22 cellular contexts compared by ENCODE assay signal in the genomic region with DNA sequence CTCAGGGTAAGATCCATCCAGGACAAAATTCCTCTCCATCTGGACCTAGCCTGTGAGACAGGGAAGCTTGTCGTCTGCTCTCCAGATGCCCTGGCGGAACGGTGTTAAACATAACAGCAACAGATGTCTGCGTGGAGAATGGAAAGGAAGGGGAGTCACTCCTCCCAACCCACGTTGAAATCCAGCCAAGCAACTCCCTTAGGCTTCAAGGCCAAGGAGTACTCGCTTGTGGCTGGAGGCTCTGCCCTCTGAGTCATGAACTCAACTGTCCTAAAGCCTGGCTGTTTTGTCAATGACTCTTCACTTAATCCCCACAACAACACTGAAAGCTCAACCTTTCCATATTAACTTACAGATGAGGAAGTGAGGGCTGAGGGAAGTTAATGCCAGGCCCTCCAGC. TPM values are rescaled to one million over a fixed set of nuclear protein-coding genes. Genes with fewer than 3 reads are reported as not detected.
DNase-seq lines count a peak whose midpoint lies in the region; ATAC-seq and TF ChIP-seq lines count a peak whose summit lies in the region.
"Had no signal": no experiment of that assay in that cellular context is flagged by ENCODE, and none has a peak within 500 bp of the region (broad histone marks: within the 10 kb centered on the region; RNA-seq: fewer than 3 reads in every experiment).

No MANE protein-coding gene starts in this region.

- H3K36me3 ChIP-seq in MM.1S (replicated peaks; ENCODE audit: insufficient read depth, low read length): no peaks in the 10 kb centered on the region
- H3K36me3 ChIP-seq: gastrocnemius medialis, HAP-1, prostate gland, upper lobe of right lung had no signal

- H2AFZ ChIP-seq in MM.1S (ENCODE audit: low read length): no peak overlapping the region
- H2AFZ ChIP-seq: PC-9 had no signal

- TF ChIP-seq CTCF in fibroblast of villous mesenchyme (IDR thresholded peaks at IDR 0.05; ENCODE audit: insufficient read depth, low read depth, low read length): no peak
- TF ChIP-seq CTCF in MM.1S (IDR thresholded peaks at IDR 0.05; ENCODE audit: low read length): no peak

- no peaks in the 10 kb centered on the region for H3K9me3 ChIP-seq in MM.1S (replicated peaks; ENCODE audit: insufficient read depth, low read length)
- H3K9me3 ChIP-seq: gastrocnemius medialis, HAP-1, prostate gland, upper lobe of right lung had no signal

- intact Hi-C loops in left ventricle myocardium superior (cut with micrococcal nuclease) (no loop called here), Right ventricle myocardium inferior (cut with DNase I) (no loop called here)

- H3K4me3 ChIP-seq in fibroblast of villous mesenchyme (ENCODE audit: low read depth, low read length) (no peak overlapping the region), MM.1S (ENCODE audit: low read length) (no peak overlapping the region)
- H3K4me3 ChIP-seq: gastrocnemius medialis, HAP-1, PC-9, prostate gland, upper lobe of right lung had no signal

- H4K20me1 ChIP-seq in MM.1S (ENCODE audit: insufficient read depth, low read length): no peaks in the 10 kb centered on the region

- H3K27me3 ChIP-seq in MM.1S (replicated peaks; ENCODE audit: insufficient read depth, low read length): no peaks in the 10 kb centered on the region
- H3K27me3 ChIP-seq: gastrocnemius medialis, upper lobe of right lung had no signal

- peak; percentile 41 for ATAC-seq in left ventricle myocardium superior
- ATAC-seq in Right ventricle myocardium inferior: no peak
- ATAC-seq: activated CD8-positive, alpha-beta T cell treated with anti-CD3 and anti-CD28 coated beads for 36 hours; effector memory CD8-positive, alpha-beta T cell; gastrocnemius medialis; stimulated activated naive CD8-positive, alpha-beta T cell treated with anti-CD3 and anti-CD28 coated beads, Interleukin-15, Interleukin-2, amounts not matched to agents 100 U/mL and 50 U/mL, for 24 hours; upper lobe of right lung had no signal

- DNase-seq in left ventricle myocardium superior: no peak
- no peak for DNase-seq in Right ventricle myocardium inferior (ENCODE audit: missing footprints)
- DNase-seq in NCI-H524 treated with DMSO at 0.1 percent for 48 hours (lab: John Stamatoyannopoulos, UW): peak; percentile 10
- DNase-seq in fibroblast of villous mesenchyme (ENCODE audit: low read depth): peak; percentile 23
- DNase-seq in Kasumi-1 (lab: John Stamatoyannopoulos, UW): no peak
- DNase-seq in activated T-cell treated with anti-CD3 and anti-CD28 coated beads, Interleukin-2, amount 50 U/mL, for 48 hours: no peak
- no peak for DNase-seq in MM.1S
- DNase-seq in SKM-1 (lab: John Stamatoyannopoulos, UW; ENCODE audit: unreplicated experiment): no peak
- DNase-seq: activated CD8-positive, alpha-beta T cell treated with anti-CD3 and anti-CD28 coated beads for 36 hours; cerebellar nuclear complex; effector memory CD8-positive, alpha-beta T cell; gastrocnemius medialis; naive B cell; NCI-H1930; NCI-H69; PC-9; stimulated activated naive CD8-positive, alpha-beta T cell treated with anti-CD3 and anti-CD28 coated beads, Interleukin-15, Interleukin-2, amounts not matched to agents 100 U/mL and 50 U/mL, for 24 hours; upper lobe of right lung had no signal

- no peaks in the 10 kb centered on the region for H3K79me2 ChIP-seq in MM.1S (ENCODE audit: low read length)

- no peak overlapping the region for H3K9ac ChIP-seq in MM.1S (ENCODE audit: low read length)

- H3K27ac ChIP-seq in MM.1S (ENCODE audit: low read length): no peak overlapping the region
- H3K27ac ChIP-seq: gastrocnemius medialis, PC-9, prostate gland, upper lobe of right lung had no signal

- no peaks in the 10 kb centered on the region for H3K4me1 ChIP-seq in MM.1S (ENCODE audit: low read length)
- H3K4me1 ChIP-seq: gastrocnemius medialis, HAP-1, prostate gland, upper lobe of right lung had no signal

- no peaks in the 10 kb centered on the region for H3F3A ChIP-seq in MM.1S (ENCODE audit: insufficient read depth, low read length)

- H3K4me2 ChIP-seq in MM.1S (ENCODE audit: low read depth, low read length): no peak overlapping the region
- H3K4me2 ChIP-seq: PC-9 had no signal

- H3K9me2 ChIP-seq in MM.1S (replicated peaks; ENCODE audit: insufficient read depth, low read length): no peaks in the 10 kb centered on the region

RNA-seq across cellular contexts. Expression of a gene that starts 42.2 kb away (rescaled TPM):
- 10.0 TPM for total RNA-seq in left ventricle myocardium superior
- total RNA-seq in Right ventricle myocardium inferior: 5.2 TPM
- not detected in 2 replicates for total RNA-seq in fibroblast of villous mesenchyme
- total RNA-seq: activated CD8-positive, alpha-beta T cell treated with anti-CD3 and anti-CD28 coated beads for 36 hours; G401; lung microvascular endothelial cell; PC-9; upper lobe of right lung had no signal

Comparison
In these comparisons a context has a peak if more than half of its experiments do, and no peak if none do; other contexts are left out.
1. DNase-seq: peak in NCI-H524 treated with DMSO at 0.1 percent for 48 hours (single experiment) and fibroblast of villous mesenchyme (single experiment); none in left ventricle myocardium superior (single experiment), Right ventricle myocardium inferior (single experiment), Kasumi-1 (0 of 2), activated T-cell treated with anti-CD3 and anti-CD28 coated beads, Interleukin-2, amount 50 U/mL, for 48 hours (0 of 2), MM.1S (single experiment) and SKM-1 (single experiment).